Comparison of ENCODE assay signal across 8 cellular contexts in genomic region chrX:12978205-12979010, GRCh38. TPM values are rescaled to one million over a fixed set of nuclear protein-coding genes. Genes with fewer than 3 reads are reported as not detected.
DNase-seq lines count a peak whose midpoint lies in the region; ATAC-seq and TF ChIP-seq lines count a peak whose summit lies in the region.

No MANE protein-coding gene starts in this region.

- no peaks in the 10 kb centered on the region for H3K9me3 ChIP-seq in Caco-2
- no peaks in the 10 kb centered on the region for H3K9me3 ChIP-seq in HUES48 (ENCODE audit: control insufficient read depth, insufficient read depth, low read length)
- peaks cover 0 to 5% of the 10 kb centered on the region in 2 donors for H3K9me3 ChIP-seq in breast epithelium

- no peaks in the 10 kb centered on the region for H3K27me3 ChIP-seq in Caco-2 (replicated peaks; ENCODE audit: control insufficient read depth, insufficient read depth, low read length)
- no peaks in the 10 kb centered on the region for H3K27me3 ChIP-seq in HUES48 (ENCODE audit: control insufficient read depth, insufficient read depth, low read length)
- peaks cover 6 to 41% of the 10 kb centered on the region in 2 donors for H3K27me3 ChIP-seq in breast epithelium

- DNase-seq in Caco-2 (peak in 1 of 2 experiments; percentile 47), T-helper 9 cell (peak; percentile 52), breast epithelium (ENCODE audit: low spot score in 2 of 2) (peak in 1 of 2 donors; percentile 33), kidney glomerular epithelial cell (lab: John Stamatoyannopoulos, UW) (peak; percentile 38), COR-L47 (lab: John Stamatoyannopoulos, UW) (no peak)
- no peak for DNase-seq in stimulated activated effector memory CD8-positive, alpha-beta T cell treated with anti-CD3 and anti-CD28 coated beads, Interleukin-12 subunit alpha, Interleukin-12 subunit beta, amount 100 ng/mL, for 72 hours (ENCODE audit: low spot score in 2 of 2)

- peak overlapping the region; percentile 67; the same call in 1 of the 2 replicates for H3K9ac ChIP-seq in HUES48 (ENCODE audit: low read depth, low read length)

- CTCF ChIA-PET in Caco-2 (lab: Charles Lee), result no interaction called here

- peak overlapping the region; percentile 82 for H3K27ac ChIP-seq in HUES48 (ENCODE audit: low read depth, low read length)
- H3K27ac ChIP-seq in breast epithelium, result peak overlapping the region; percentile 48 to 59

- H3K36me3 Mint-ChIP-seq in Caco-2 (ENCODE audit: insufficient read depth, unreplicated experiment), result peaks cover 42% of the 10 kb centered on the region
- peaks cover 55% of the 10 kb centered on the region for H3K36me3 Mint-ChIP-seq in stimulated activated effector memory CD8-positive, alpha-beta T cell treated with anti-CD3 and anti-CD28 coated beads, Interleukin-12 subunit alpha, Interleukin-12 subunit beta, amount 100 ng/mL, for 72 hours

- intact Hi-C loops in Caco-2 (cut with micrococcal nuclease; ENCODE audit: unreplicated experiment) (loop anchor here (10.0 kb wide), 3 partner anchors 116 to 356 kb away; no protein-coding TSS in a partner anchor), breast epithelium (cut with DNase I; ENCODE audit: low total_unique reads) (loop anchor here (10.0 kb wide), 1 partner anchor 516 kb away; no protein-coding TSS in a partner anchor)

- no TSS peak for BruUV-seq in Caco-2 (replicated peaks; lab: Mats Ljungman, UMichigan)

- H3K36me3 ChIP-seq in Caco-2 (ENCODE audit: control insufficient read depth, insufficient read depth, low read length), result no peaks in the 10 kb centered on the region
- H3K36me3 ChIP-seq in HUES48 (ENCODE audit: control insufficient read depth, insufficient read depth, low read length), result peaks cover 18% of the 10 kb centered on the region
- no peaks in the 10 kb centered on the region for H3K36me3 ChIP-seq in breast epithelium

- no peak overlapping the region for H3K4me3 Mint-ChIP-seq in Caco-2 (ENCODE audit: unreplicated experiment)
- H3K4me3 Mint-ChIP-seq in stimulated activated effector memory CD8-positive, alpha-beta T cell treated with anti-CD3 and anti-CD28 coated beads, Interleukin-12 subunit alpha, Interleukin-12 subunit beta, amount 100 ng/mL, for 72 hours, result peak overlapping the region; percentile 87

- POLR2A ChIA-PET in Caco-2 (lab: Charles Lee), result interaction anchor here (0.6 kb wide), 1 partner anchor 32 kb away, joined by 3 read pairs; no protein-coding TSS in a partner anchor

- no peak for TF ChIP-seq POLR2A in breast epithelium (IDR thresholded peaks at IDR 0.05)

- H3K4me1 Mint-ChIP-seq in Caco-2 (ENCODE audit: low read depth, unreplicated experiment), result peaks cover 11% of the 10 kb centered on the region
- peaks cover 30% of the 10 kb centered on the region for H3K4me1 Mint-ChIP-seq in stimulated activated effector memory CD8-positive, alpha-beta T cell treated with anti-CD3 and anti-CD28 coated beads, Interleukin-12 subunit alpha, Interleukin-12 subunit beta, amount 100 ng/mL, for 72 hours

- no peaks in the 10 kb centered on the region for H3K27me3 Mint-ChIP-seq in Caco-2 (ENCODE audit: insufficient read depth, unreplicated experiment)

- H3K9me3 Mint-ChIP-seq in Caco-2 (ENCODE audit: unreplicated experiment), result no peaks in the 10 kb centered on the region
- no peaks in the 10 kb centered on the region for H3K9me3 Mint-ChIP-seq in stimulated activated effector memory CD8-positive, alpha-beta T cell treated with anti-CD3 and anti-CD28 coated beads, Interleukin-12 subunit alpha, Interleukin-12 subunit beta, amount 100 ng/mL, for 72 hours

- H3K4me1 ChIP-seq in Caco-2 (peaks cover 6% of the 10 kb centered on the region), HUES48 (ENCODE audit: control insufficient read depth, insufficient read depth, low read length) (peaks cover 41% of the 10 kb centered on the region), breast epithelium (no peaks in the 10 kb centered on the region)

- peak overlapping the region; percentile 51 for H3K27ac Mint-ChIP-seq in Caco-2 (ENCODE audit: unreplicated experiment)
- H3K27ac Mint-ChIP-seq in stimulated activated effector memory CD8-positive, alpha-beta T cell treated with anti-CD3 and anti-CD28 coated beads, Interleukin-12 subunit alpha, Interleukin-12 subunit beta, amount 100 ng/mL, for 72 hours, result peak overlapping the region; percentile 98

- H3K4me3 ChIP-seq in Caco-2 (ENCODE audit: low read depth, low read length), result no peak overlapping the region
- H3K4me3 ChIP-seq in HUES48 (ENCODE audit: low read depth, low read length), result peak overlapping the region; percentile 94
- H3K4me3 ChIP-seq in breast epithelium, result peak overlapping the region; percentile 67 to 78 (median 72)

- ATAC-seq in GM19467 (IDR thresholded peaks at IDR 0.05; ENCODE audit: unreplicated experiment), result peak; percentile 49
- ATAC-seq in stimulated activated effector memory CD8-positive, alpha-beta T cell treated with anti-CD3 and anti-CD28 coated beads, Interleukin-12 subunit alpha, Interleukin-12 subunit beta, amount 100 ng/mL, for 72 hours, result peak; percentile 70

- TF ChIP-seq CTCF in Caco-2 (IDR thresholded peaks at IDR 0.05; ENCODE audit: insufficient read depth in 1 of 2, low read depth in 1 of 2, low read length in 1 of 2, severe bottlenecking in 1 of 2, unreplicated experiment in 1 of 2) (no peak), breast epithelium (IDR thresholded peaks at IDR 0.05) (no peak)

RNA-seq across cellular contexts. Expression of gene TMSB4X, which starts 3.5 kb away (rescaled TPM):
- 1,007 and 1,095 TPM in 2 replicates for total RNA-seq in Caco-2 (2022)
- total RNA-seq in breast epithelium, result 1,000 to 10,000 TPM; 1,496 to 5,389 (median 3,453) TPM

Comparison
In these comparisons a context has a peak if more than half of its experiments do, and no peak if none do; other contexts are left out.
1. DNase-seq: peak in T-helper 9 cell (single experiment) and kidney glomerular epithelial cell (single experiment); none in stimulated activated effector memory CD8-positive, alpha-beta T cell treated with anti-CD3 and anti-CD28 coated beads, Interleukin-12 subunit alpha, Interleukin-12 subunit beta, amount 100 ng/mL, for 72 hours (0 of 2) and COR-L47 (single experiment).